29 cellular contexts compared by ENCODE assay signal in the genomic region with DNA sequence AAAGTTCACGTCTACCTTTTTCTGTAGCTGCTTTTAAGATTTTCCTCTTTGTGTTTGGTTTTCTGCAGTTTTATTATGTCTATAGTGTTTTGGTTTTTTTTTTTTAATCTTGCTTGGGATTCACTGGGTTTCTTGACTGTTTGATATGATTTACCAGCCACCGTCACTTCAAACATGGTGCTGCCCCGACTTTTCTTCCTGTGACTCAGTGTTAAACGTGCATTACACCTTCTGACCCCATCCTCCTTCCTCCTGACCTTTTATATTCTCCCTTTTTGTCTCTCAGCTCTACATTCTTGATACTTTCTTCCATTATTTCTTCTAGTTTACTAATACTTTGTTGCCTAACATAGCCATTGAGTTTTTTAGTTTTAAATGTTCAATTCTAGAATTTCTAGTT.
DNase-seq lines count a peak whose midpoint lies in the region; ATAC-seq lines count a peak whose summit lies in the region.
"Had no signal": no experiment of that assay in that cellular context is flagged by ENCODE, and none has a peak within 500 bp of the region (broad histone marks: within the 10 kb centered on the region; RNA-seq: fewer than 3 reads in every experiment).

No MANE protein-coding gene starts in this region.

- no peaks in the 10 kb centered on the region for H3K27me3 Mint-ChIP-seq in T-helper 2 cell treated with Interferon-gamma antibody and Interleukin-4, amounts not matched to agents 5 μg/mL and 100 μg/mL, for 36 hours (ENCODE audit: low read depth)
- H3K27me3 Mint-ChIP-seq in central memory CD8-positive, alpha-beta T cell, result no peaks in the 10 kb centered on the region
- no peaks in the 10 kb centered on the region for H3K27me3 Mint-ChIP-seq in stimulated activated naive CD8-positive, alpha-beta T cell treated with anti-CD3 and anti-CD28 coated beads, Interleukin-15, Interleukin-2, amounts not matched to agents 100 ng/mL and 50 ng/mL, for 24 hours
- H3K27me3 Mint-ChIP-seq: activated B cell treated with CpG ODN at 0.5 μM for 24 hours; activated CD8-positive, alpha-beta memory T cell treated with anti-CD3 and anti-CD28 coated beads, Interleukin-2, amount 10 ng/mL, durations not matched to agents 7 days and 5 days had no signal

- DNase-seq in T-helper 2 cell treated with Interferon-gamma antibody and Interleukin-4, amounts not matched to agents 5 μg/mL and 100 μg/mL, for 36 hours (ENCODE audit: low spot score), result peak; percentile 39
- DNase-seq in T-helper 2 cell, result no peak
- peak; percentile 22 for DNase-seq in stimulated activated CD4-positive, alpha-beta T cell treated with anti-CD3 and anti-CD28 coated beads, Interleukin-15, amount 100 ng/mL, for 24 hours
- no peak for DNase-seq in stimulated activated CD4-positive, alpha-beta T cell treated with anti-CD3 and anti-CD28 coated beads, Interleukin-4, amount 100 ng/mL, for 4 hours
- no peak for DNase-seq in central memory CD8-positive, alpha-beta T cell (ENCODE audit: low spot score in 2 of 2)
- DNase-seq in D341Med (ENCODE audit: low spot score), result no peak
- DNase-seq: 8988T; activated B cell treated with CpG ODN at 0.5 μM for 24 hours; activated CD8-positive, alpha-beta memory T cell treated with anti-CD3 and anti-CD28 coated beads, Interleukin-2, amount 10 ng/mL, durations not matched to agents 7 days and 5 days; activated effector memory CD4-positive, alpha-beta T cell treated with Interleukin-2 at 50 U/mL for 16 hours; AML-193; esophagus squamous epithelium; GF-D8; hippocampal formation; immature natural killer cell; left lung; midbrain; MM.1S; NCI-H1417 treated with DMSO at 0.1 percent for 48 hours; NCI-H2081 treated with DMSO at 0.1 percent for 48 hours; NCI-H345; NCI-H748 treated with DMSO at 0.1 percent for 48 hours; sigmoid colon; stimulated activated CD8-positive, alpha-beta memory T cell treated with anti-CD3 and anti-CD28 coated beads, Interleukin-4, amount 100 ng/mL, for 48 hours; T-helper 9 cell had no signal

- H3K9me3 Mint-ChIP-seq in T-helper 2 cell treated with Interferon-gamma antibody and Interleukin-4, amounts not matched to agents 5 μg/mL and 100 μg/mL, for 36 hours, result no peaks in the 10 kb centered on the region
- H3K9me3 Mint-ChIP-seq in central memory CD8-positive, alpha-beta T cell, result no peaks in the 10 kb centered on the region
- H3K9me3 Mint-ChIP-seq in stimulated activated naive CD8-positive, alpha-beta T cell treated with anti-CD3 and anti-CD28 coated beads, Interleukin-15, Interleukin-2, amounts not matched to agents 100 ng/mL and 50 ng/mL, for 24 hours, result no peaks in the 10 kb centered on the region
- H3K9me3 Mint-ChIP-seq: activated B cell treated with CpG ODN at 0.5 μM for 24 hours, GM23338, immature natural killer cell had no signal

- peaks cover 9% of the 10 kb centered on the region for H3K4me1 Mint-ChIP-seq in T-helper 2 cell treated with Interferon-gamma antibody and Interleukin-4, amounts not matched to agents 5 μg/mL and 100 μg/mL, for 36 hours (ENCODE audit: low read depth)
- peaks cover 18% of the 10 kb centered on the region for H3K4me1 Mint-ChIP-seq in central memory CD8-positive, alpha-beta T cell
- peaks cover 32% of the 10 kb centered on the region for H3K4me1 Mint-ChIP-seq in stimulated activated naive CD8-positive, alpha-beta T cell treated with anti-CD3 and anti-CD28 coated beads, Interleukin-15, Interleukin-2, amounts not matched to agents 100 ng/mL and 50 ng/mL, for 24 hours (ENCODE audit: low read depth)

- peaks cover 8% of the 10 kb centered on the region for H3K36me3 Mint-ChIP-seq in T-helper 2 cell treated with Interferon-gamma antibody and Interleukin-4, amounts not matched to agents 5 μg/mL and 100 μg/mL, for 36 hours (ENCODE audit: low read depth)
- peaks cover 3% of the 10 kb centered on the region for H3K36me3 Mint-ChIP-seq in central memory CD8-positive, alpha-beta T cell (ENCODE audit: insufficient read depth)
- peaks cover 14% of the 10 kb centered on the region for H3K36me3 Mint-ChIP-seq in stimulated activated naive CD8-positive, alpha-beta T cell treated with anti-CD3 and anti-CD28 coated beads, Interleukin-15, Interleukin-2, amounts not matched to agents 100 ng/mL and 50 ng/mL, for 24 hours (ENCODE audit: low read depth)

- H3K4me3 Mint-ChIP-seq in T-helper 2 cell treated with Interferon-gamma antibody and Interleukin-4, amounts not matched to agents 5 μg/mL and 100 μg/mL, for 36 hours, result no peak overlapping the region
- no peak overlapping the region for H3K4me3 Mint-ChIP-seq in central memory CD8-positive, alpha-beta T cell
- peak overlapping the region; percentile 27 for H3K4me3 Mint-ChIP-seq in stimulated activated naive CD8-positive, alpha-beta T cell treated with anti-CD3 and anti-CD28 coated beads, Interleukin-15, Interleukin-2, amounts not matched to agents 100 ng/mL and 50 ng/mL, for 24 hours
- H3K4me3 Mint-ChIP-seq: activated B cell treated with CpG ODN at 0.5 μM for 24 hours; activated CD8-positive, alpha-beta memory T cell treated with anti-CD3 and anti-CD28 coated beads, Interleukin-2, amount 10 ng/mL, durations not matched to agents 7 days and 5 days; GM23338; immature natural killer cell had no signal

- no peak overlapping the region for H3K27ac Mint-ChIP-seq in T-helper 2 cell treated with Interferon-gamma antibody and Interleukin-4, amounts not matched to agents 5 μg/mL and 100 μg/mL, for 36 hours
- H3K27ac Mint-ChIP-seq in central memory CD8-positive, alpha-beta T cell (ENCODE audit: low read depth), result peak overlapping the region; percentile 17
- peak overlapping the region; percentile 85 for H3K27ac Mint-ChIP-seq in stimulated activated naive CD8-positive, alpha-beta T cell treated with anti-CD3 and anti-CD28 coated beads, Interleukin-15, Interleukin-2, amounts not matched to agents 100 ng/mL and 50 ng/mL, for 24 hours
- H3K27ac Mint-ChIP-seq: activated CD8-positive, alpha-beta memory T cell treated with anti-CD3 and anti-CD28 coated beads, Interleukin-2, amount 10 ng/mL, durations not matched to agents 7 days and 5 days; GM23338; immature natural killer cell had no signal

- ATAC-seq in central memory CD8-positive, alpha-beta T cell (replicated peaks; ENCODE audit: extremely low read depth, poor library complexity, severe bottlenecking), result no peak
- ATAC-seq in HG02642 (IDR thresholded peaks at IDR 0.05; ENCODE audit: poor library complexity, unreplicated experiment), result no peak
- ATAC-seq: activated CD8-positive, alpha-beta memory T cell treated with anti-CD3 and anti-CD28 coated beads, Interleukin-2, amount 10 ng/mL, durations not matched to agents 7 days and 5 days; GM23338; K562; left lung had no signal

Comparison
In these comparisons a context has a peak if more than half of its experiments do, and no peak if none do; other contexts are left out.
1. DNase-seq: peak in T-helper 2 cell treated with Interferon-gamma antibody and Interleukin-4, amounts not matched to agents 5 μg/mL and 100 μg/mL, for 36 hours (single experiment) and stimulated activated CD4-positive, alpha-beta T cell treated with anti-CD3 and anti-CD28 coated beads, Interleukin-15, amount 100 ng/mL, for 24 hours (single experiment); none in T-helper 2 cell (0 of 5), stimulated activated CD4-positive, alpha-beta T cell treated with anti-CD3 and anti-CD28 coated beads, Interleukin-4, amount 100 ng/mL, for 4 hours (0 of 2), central memory CD8-positive, alpha-beta T cell (0 of 2) and D341Med (single experiment).